In the genomic region with DNA sequence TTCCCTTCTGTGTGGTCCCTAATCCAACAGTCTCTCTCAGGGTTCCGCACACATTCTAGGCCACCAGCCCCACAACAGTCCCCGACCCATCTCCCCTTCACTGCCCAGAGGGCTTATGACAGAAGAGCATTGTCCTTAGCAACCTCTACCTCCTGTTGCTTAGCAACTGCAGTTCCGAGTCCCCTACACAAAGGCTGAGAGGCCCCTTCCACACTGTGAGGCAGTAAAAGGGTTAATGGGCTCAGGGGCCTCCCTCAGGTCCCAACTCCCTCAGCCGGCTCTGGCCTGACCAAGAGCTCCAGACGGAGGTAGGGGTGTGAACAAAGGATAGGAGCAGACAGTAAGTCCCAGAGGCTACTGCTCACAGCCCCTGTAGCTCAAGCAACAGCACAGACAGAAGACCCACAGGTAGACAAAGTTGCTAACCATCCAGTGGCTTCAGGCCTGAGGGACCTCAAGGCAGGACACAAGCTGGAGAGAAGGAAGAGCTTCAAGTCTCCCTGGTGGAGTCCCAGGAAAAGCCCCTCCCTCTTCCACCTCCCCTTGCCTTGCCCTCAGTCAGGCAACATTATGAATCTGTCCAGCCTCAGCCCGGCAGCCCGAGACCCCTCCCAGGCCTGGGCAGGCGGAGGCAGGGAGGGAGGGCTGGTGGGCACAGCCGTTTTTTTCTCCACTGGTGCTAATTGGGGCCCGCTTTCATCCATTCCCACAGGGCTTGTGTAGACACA, we compare ENCODE assay signal across 21 cellular contexts. TPM values are rescaled to one million over a fixed set of nuclear protein-coding genes. Genes with fewer than 3 reads are reported as not detected.
A peak's percentile ranks its signal among the peaks of the same experiment; 100 is the strongest.
DNase-seq lines count a peak whose midpoint lies in the region; ATAC-seq and TF ChIP-seq lines count a peak whose summit lies in the region.
"Had no signal": no experiment of that assay in that cellular context is flagged by ENCODE, and none has a peak within 500 bp of the region (broad histone marks: within the 10 kb centered on the region; RNA-seq: fewer than 3 reads in every experiment).

No MANE protein-coding gene starts in this region.

- DNase-seq in NCI-H1092 treated with DMSO at 0.1 percent for 48 hours (lab: John Stamatoyannopoulos, UW), result peak; percentile 10
- no peak for DNase-seq in NCI-H1092 (lab: John Stamatoyannopoulos, UW)
- peak in 2 of 3 experiments; percentile 65 to 86 for DNase-seq in NCI-H1417 (lab: John Stamatoyannopoulos, UW)
- peak; percentile 84 for DNase-seq in neural progenitor cell (ENCODE audit: low spot score)
- DNase-seq in HPDE6-E6E7 (ENCODE audit: extremely low spot score), result no peak
- DNase-seq in mucosa of descending colon, result no peak
- DNase-seq: activated CD8-positive, alpha-beta T cell treated with anti-CD3 and anti-CD28 coated beads for 36 hours; activated T-cell treated with anti-CD3 and anti-CD28 coated beads, Interleukin-2, amount 50 U/mL, for 48 hours; C1 segment of cervical spinal cord; lower lobe of right lung; naive thymus-derived CD8-positive, alpha-beta T cell; psoas muscle; thyroid gland had no signal

- H3K36me3 Mint-ChIP-seq in neural progenitor cell, result peaks cover 17% of the 10 kb centered on the region
- H3K36me3 Mint-ChIP-seq: activated naive CD8-positive, alpha-beta T cell; naive thymus-derived CD8-positive, alpha-beta T cell; stimulated activated memory B cell treated with anti-CD40 and anti-IgM and Interleukin-4, amounts not matched to agents 10 μg/mL and 1 μg/mL and 100 μg/mL, for 72 hours had no signal

- peaks cover 21% of the 10 kb centered on the region for H3F3A ChIP-seq in neural progenitor cell (ENCODE audit: low read depth)

- H3K4me1 ChIP-seq in ectodermal cell (ENCODE audit: control insufficient read depth, insufficient read depth, low read length), result peaks cover 72% of the 10 kb centered on the region
- peaks cover 72% of the 10 kb centered on the region for H3K4me1 ChIP-seq in neural progenitor cell
- peaks cover 57% of the 10 kb centered on the region for H3K4me1 ChIP-seq in mucosa of descending colon (ENCODE audit: low read depth)
- H3K4me1 ChIP-seq: psoas muscle had no signal

- ATAC-seq in GM19328 (IDR thresholded peaks at IDR 0.05; ENCODE audit: unreplicated experiment) (no peak), mucosa of descending colon (no peak)
- ATAC-seq: activated CD8-positive, alpha-beta T cell treated with anti-CD3 and anti-CD28 coated beads for 36 hours; esophagus mucosa; lower lobe of right lung; naive thymus-derived CD8-positive, alpha-beta T cell; psoas muscle; stimulated activated memory B cell treated with anti-CD40 and anti-IgM and Interleukin-4, amounts not matched to agents 10 μg/mL and 1 μg/mL and 100 μg/mL, for 72 hours had no signal

- H3K79me2 ChIP-seq in neural progenitor cell (ENCODE audit: low read depth), result peaks cover 21% of the 10 kb centered on the region

- TF ChIP-seq CTCF in neural progenitor cell (IDR thresholded peaks at IDR 0.05) (no peak), mucosa of descending colon (IDR thresholded peaks at IDR 0.05) (no peak)

- H3K4me3 ChIP-seq in ectodermal cell (ENCODE audit: insufficient read depth, low read depth, low read length) (peak overlapping the region; percentile 5), neural progenitor cell (no peak overlapping the region), mucosa of descending colon (no peak overlapping the region)
- H3K4me3 ChIP-seq: lower lobe of right lung, psoas muscle, thyroid gland had no signal

- no peaks in the 10 kb centered on the region for H3K9me3 Mint-ChIP-seq in neural progenitor cell
- H3K9me3 Mint-ChIP-seq: activated CD8-positive, alpha-beta T cell treated with anti-CD3 and anti-CD28 coated beads for 36 hours; naive thymus-derived CD8-positive, alpha-beta T cell; stimulated activated memory B cell treated with anti-CD40 and anti-IgM and Interleukin-4, amounts not matched to agents 10 μg/mL and 1 μg/mL and 100 μg/mL, for 72 hours had no signal

- peak overlapping the region; percentile 94 for H3K27ac Mint-ChIP-seq in neural progenitor cell
- H3K27ac Mint-ChIP-seq: activated CD8-positive, alpha-beta T cell treated with anti-CD3 and anti-CD28 coated beads for 36 hours; activated naive CD8-positive, alpha-beta T cell; stimulated activated memory B cell treated with anti-CD40 and anti-IgM and Interleukin-4, amounts not matched to agents 10 μg/mL and 1 μg/mL and 100 μg/mL, for 72 hours had no signal

- no peak overlapping the region for H2AFZ ChIP-seq in neural progenitor cell (replicated peaks)

- peak overlapping the region; percentile 92 for H3K27ac ChIP-seq in ectodermal cell (ENCODE audit: insufficient read depth, low read depth, low read length, poor library complexity, severe bottlenecking)
- peak overlapping the region; percentile 71 for H3K27ac ChIP-seq in neural progenitor cell
- H3K27ac ChIP-seq: 22Rv1, lower lobe of right lung, psoas muscle, thyroid gland had no signal

- H3K36me3 ChIP-seq in ectodermal cell (ENCODE audit: control insufficient read depth, insufficient read depth, low read length) (peaks cover 3% of the 10 kb centered on the region), neural progenitor cell (no peaks in the 10 kb centered on the region), mucosa of descending colon (ENCODE audit: low read depth) (no peaks in the 10 kb centered on the region)
- H3K36me3 ChIP-seq: lower lobe of right lung, thyroid gland had no signal

- peaks cover 81% of the 10 kb centered on the region for H3K4me1 Mint-ChIP-seq in neural progenitor cell

- intact Hi-C loops in mucosa of descending colon (cut with DNase I, micrococcal nuclease), result no loop called here

- H3K27me3 ChIP-seq in ectodermal cell (ENCODE audit: control insufficient read depth, insufficient read depth, low read length, poor library complexity, severe bottlenecking), result no peaks in the 10 kb centered on the region
- H3K27me3 ChIP-seq in neural progenitor cell, result no peaks in the 10 kb centered on the region
- H3K27me3 ChIP-seq: thyroid gland had no signal

- H3K9me3 ChIP-seq in ectodermal cell (ENCODE audit: control insufficient read depth, low read length) (no peaks in the 10 kb centered on the region), neural progenitor cell (ENCODE audit: low read depth) (no peaks in the 10 kb centered on the region), mucosa of descending colon (no peaks in the 10 kb centered on the region)
- H3K9me3 ChIP-seq: lower lobe of right lung, psoas muscle, thyroid gland had no signal

- H3K27me3 Mint-ChIP-seq in neural progenitor cell (ENCODE audit: insufficient read depth, low read depth), result peaks cover 9% of the 10 kb centered on the region

- H3K9ac ChIP-seq in neural progenitor cell, result no peak overlapping the region

- peak overlapping the region; percentile 67 for H3K4me2 ChIP-seq in neural progenitor cell

- 42 to 46% methylated on average over 10 of the region's 10 CpGs for WGBS in ectodermal cell, 2 experiments

- peaks cover 5% of the 10 kb centered on the region for H4K20me1 ChIP-seq in neural progenitor cell (ENCODE audit: low read depth)

- H3K4me3 Mint-ChIP-seq in neural progenitor cell, result peak overlapping the region; percentile 79
- H3K4me3 Mint-ChIP-seq: activated CD8-positive, alpha-beta T cell treated with anti-CD3 and anti-CD28 coated beads for 36 hours; activated naive CD8-positive, alpha-beta T cell; stimulated activated memory B cell treated with anti-CD40 and anti-IgM and Interleukin-4, amounts not matched to agents 10 μg/mL and 1 μg/mL and 100 μg/mL, for 72 hours had no signal

RNA-seq across cellular contexts. Expression of a gene that starts 4.1 kb away (rescaled TPM):
- polyA plus RNA-seq in ectodermal cell (2013, experiment 1 of 4), result 30.6 TPM
- 33.6 TPM for polyA plus RNA-seq in ectodermal cell (2013, experiment 2 of 4)
- polyA plus RNA-seq in ectodermal cell (2013, experiment 3 of 4), result 23.8 TPM
- 25.5 TPM for polyA plus RNA-seq in ectodermal cell (2013, experiment 4 of 4)
- 3.3 and 9.1 TPM in 2 replicates for total RNA-seq in neural progenitor cell (ENCODE audit: low replicate concordance)
- total RNA-seq in mucosa of descending colon, result 10 to 100 TPM; 21.5 to 70.8 (median 25.9) TPM
- total RNA-seq: dermis microvascular lymphatic vessel endothelial cell, psoas muscle had no signal
- polyA plus RNA-seq: naive thymus-derived CD8-positive, alpha-beta T cell had no signal

RNA-seq across cellular contexts. Expression of a gene that starts 12.7 kb away (rescaled TPM):
- polyA plus RNA-seq in ectodermal cell (2013, experiment 1 of 4), result not detected
- polyA plus RNA-seq in ectodermal cell (2013, experiment 2 of 4), result not detected
- polyA plus RNA-seq in ectodermal cell (2013, experiment 3 of 4), result not detected
- polyA plus RNA-seq in ectodermal cell (2013, experiment 4 of 4), result not detected
- total RNA-seq in neural progenitor cell (ENCODE audit: low replicate concordance), result not detected in 2 replicates
- not detected for total RNA-seq in mucosa of descending colon
- total RNA-seq: activated CD8-positive, alpha-beta T cell treated with anti-CD3 and anti-CD28 coated beads for 36 hours; Daoy; dermis microvascular lymphatic vessel endothelial cell; lower lobe of right lung; naive thymus-derived CD8-positive, alpha-beta T cell; psoas muscle; thyroid gland had no signal
- polyA plus RNA-seq: naive thymus-derived CD8-positive, alpha-beta T cell; psoas muscle had no signal

RNA-seq across cellular contexts. Expression of a gene that starts 16.0 kb away (rescaled TPM):
- 42.2 TPM for polyA plus RNA-seq in ectodermal cell (2013, experiment 1 of 4)
- 39.3 TPM for polyA plus RNA-seq in ectodermal cell (2013, experiment 2 of 4)
- 32.4 TPM for polyA plus RNA-seq in ectodermal cell (2013, experiment 3 of 4)
- polyA plus RNA-seq in ectodermal cell (2013, experiment 4 of 4), result 31.5 TPM
- 3.9 and 12.1 TPM in 2 replicates for total RNA-seq in neural progenitor cell (ENCODE audit: low replicate concordance)
- 100 to 1,000 TPM; 137 to 296 (median 264) TPM for total RNA-seq in mucosa of descending colon

RNA-seq across cellular contexts. Expression of a gene that starts 41.3 kb away (rescaled TPM):
- 0.65 TPM for polyA plus RNA-seq in ectodermal cell (2013, experiment 1 of 4)
- polyA plus RNA-seq in ectodermal cell (2013, experiment 2 of 4), result 0.34 TPM
- polyA plus RNA-seq in ectodermal cell (2013, experiment 3 of 4), result 0.64 TPM
- polyA plus RNA-seq in ectodermal cell (2013, experiment 4 of 4), result 0.16 TPM
- not detected in 2 replicates for total RNA-seq in neural progenitor cell (ENCODE audit: low replicate concordance)
- total RNA-seq in mucosa of descending colon, result under 1 TPM in 2 of 3 donors, not detected in 1; 0.36 to 0.57 TPM

Comparison
In these comparisons a context has a peak if more than half of its experiments do, and no peak if none do; other contexts are left out.
1. DNase-seq: peak in NCI-H1092 treated with DMSO at 0.1 percent for 48 hours (single experiment), NCI-H1417 (2 of 3) and neural progenitor cell (single experiment); none in NCI-H1092 (single experiment), HPDE6-E6E7 (single experiment) and mucosa of descending colon (0 of 3).
2. RNA of a gene that starts 16.0 kb away (total RNA-seq): 137 to 296 TPM in mucosa of descending colon; 3.9 to 12.1 TPM in neural progenitor cell; every median in the first group is over 10 times any median in the second.